ENCODE assay signal across 1 cellular context in the genomic region with DNA sequence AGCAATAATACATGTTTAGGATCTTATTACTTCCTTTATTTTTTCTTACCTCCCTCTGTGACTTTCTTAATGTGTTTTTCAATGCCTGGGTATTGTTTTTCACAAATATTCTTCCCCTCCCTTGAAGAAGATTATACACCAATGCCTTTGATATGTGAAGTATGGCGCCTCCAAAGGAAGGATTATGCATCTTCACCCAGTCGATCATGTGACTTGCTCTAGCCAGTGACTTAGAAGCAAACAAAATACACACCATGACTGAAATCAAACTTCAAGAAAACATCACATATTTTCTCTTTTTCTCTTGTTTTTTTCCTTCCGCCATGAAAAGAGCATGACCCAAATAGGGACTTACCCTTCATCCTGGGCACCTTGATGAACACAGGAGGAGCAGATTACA.
TF ChIP-seq lines count a peak whose summit lies in the region.

No MANE protein-coding gene starts in this region.

TF ChIP-seq in GM23338, 12 proteins besides CTCF, POLR2A, EP300 and RAD21 (continued from another document):
- TF ChIP-seq, protein P1, sequence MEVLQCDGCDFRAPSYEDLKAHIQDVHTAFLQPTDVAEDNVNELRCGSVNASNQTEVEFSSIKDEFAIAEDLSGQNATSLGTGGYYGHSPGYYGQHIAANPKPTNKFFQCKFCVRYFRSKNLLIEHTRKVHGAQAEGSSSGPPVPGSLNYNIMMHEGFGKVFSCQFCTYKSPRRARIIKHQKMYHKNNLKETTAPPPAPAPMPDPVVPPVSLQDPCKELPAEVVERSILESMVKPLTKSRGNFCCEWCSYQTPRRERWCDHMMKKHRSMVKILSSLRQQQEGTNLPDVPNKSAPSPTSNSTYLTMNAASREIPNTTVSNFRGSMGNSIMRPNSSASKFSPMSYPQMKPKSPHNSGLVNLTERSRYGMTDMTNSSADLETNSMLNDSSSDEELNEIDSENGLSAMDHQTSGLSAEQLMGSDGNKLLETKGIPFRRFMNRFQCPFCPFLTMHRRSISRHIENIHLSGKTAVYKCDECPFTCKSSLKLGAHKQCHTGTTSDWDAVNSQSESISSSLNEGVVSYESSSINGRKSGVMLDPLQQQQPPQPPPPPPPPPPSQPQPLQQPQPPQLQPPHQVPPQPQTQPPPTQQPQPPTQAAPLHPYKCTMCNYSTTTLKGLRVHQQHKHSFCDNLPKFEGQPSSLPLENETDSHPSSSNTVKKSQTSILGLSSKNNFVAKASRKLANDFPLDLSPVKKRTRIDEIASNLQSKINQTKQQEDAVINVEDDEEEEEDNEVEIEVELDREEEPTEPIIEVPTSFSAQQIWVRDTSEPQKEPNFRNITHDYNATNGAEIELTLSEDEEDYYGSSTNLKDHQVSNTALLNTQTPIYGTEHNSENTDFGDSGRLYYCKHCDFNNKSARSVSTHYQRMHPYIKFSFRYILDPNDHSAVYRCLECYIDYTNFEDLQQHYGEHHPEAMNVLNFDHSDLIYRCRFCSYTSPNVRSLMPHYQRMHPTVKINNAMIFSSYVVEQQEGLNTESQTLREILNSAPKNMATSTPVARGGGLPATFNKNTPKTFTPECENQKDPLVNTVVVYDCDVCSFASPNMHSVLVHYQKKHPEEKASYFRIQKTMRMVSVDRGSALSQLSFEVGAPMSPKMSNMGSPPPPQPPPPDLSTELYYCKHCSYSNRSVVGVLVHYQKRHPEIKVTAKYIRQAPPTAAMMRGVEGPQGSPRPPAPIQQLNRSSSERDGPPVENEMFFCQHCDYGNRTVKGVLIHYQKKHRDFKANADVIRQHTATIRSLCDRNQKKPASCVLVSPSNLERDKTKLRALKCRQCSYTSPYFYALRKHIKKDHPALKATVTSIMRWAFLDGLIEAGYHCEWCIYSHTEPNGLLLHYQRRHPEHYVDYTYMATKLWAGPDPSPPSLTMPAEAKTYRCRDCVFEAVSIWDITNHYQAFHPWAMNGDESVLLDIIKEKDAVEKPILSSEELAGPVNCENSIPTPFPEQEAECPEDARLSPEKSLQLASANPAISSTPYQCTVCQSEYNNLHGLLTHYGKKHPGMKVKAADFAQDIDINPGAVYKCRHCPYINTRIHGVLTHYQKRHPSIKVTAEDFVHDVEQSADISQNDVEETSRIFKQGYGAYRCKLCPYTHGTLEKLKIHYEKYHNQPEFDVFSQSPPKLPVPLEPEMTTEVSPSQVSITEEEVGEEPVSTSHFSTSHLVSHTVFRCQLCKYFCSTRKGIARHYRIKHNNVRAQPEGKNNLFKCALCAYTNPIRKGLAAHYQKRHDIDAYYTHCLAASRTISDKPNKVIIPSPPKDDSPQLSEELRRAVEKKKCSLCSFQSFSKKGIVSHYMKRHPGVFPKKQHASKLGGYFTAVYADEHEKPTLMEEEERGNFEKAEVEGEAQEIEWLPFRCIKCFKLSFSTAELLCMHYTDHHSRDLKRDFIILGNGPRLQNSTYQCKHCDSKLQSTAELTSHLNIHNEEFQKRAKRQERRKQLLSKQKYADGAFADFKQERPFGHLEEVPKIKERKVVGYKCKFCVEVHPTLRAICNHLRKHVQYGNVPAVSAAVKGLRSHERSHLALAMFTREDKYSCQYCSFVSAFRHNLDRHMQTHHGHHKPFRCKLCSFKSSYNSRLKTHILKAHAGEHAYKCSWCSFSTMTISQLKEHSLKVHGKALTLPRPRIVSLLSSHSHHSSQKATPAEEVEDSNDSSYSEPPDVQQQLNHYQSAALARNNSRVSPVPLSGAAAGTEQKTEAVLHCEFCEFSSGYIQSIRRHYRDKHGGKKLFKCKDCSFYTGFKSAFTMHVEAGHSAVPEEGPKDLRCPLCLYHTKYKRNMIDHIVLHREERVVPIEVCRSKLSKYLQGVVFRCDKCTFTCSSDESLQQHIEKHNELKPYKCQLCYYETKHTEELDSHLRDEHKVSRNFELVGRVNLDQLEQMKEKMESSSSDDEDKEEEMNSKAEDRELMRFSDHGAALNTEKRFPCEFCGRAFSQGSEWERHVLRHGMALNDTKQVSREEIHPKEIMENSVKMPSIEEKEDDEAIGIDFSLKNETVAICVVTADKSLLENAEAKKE (CRISPR knock-in tag; IDR thresholded peaks at IDR 0.05), result no peak
- no peak for TF ChIP-seq JUNB (IDR thresholded peaks at IDR 0.05; ENCODE audit: unreplicated experiment)
- no peak for TF ChIP-seq STAT1 (IDR thresholded peaks at IDR 0.05; ENCODE audit: unreplicated experiment)
- TF ChIP-seq CREB1 (CRISPR knock-in tag; IDR thresholded peaks at IDR 0.05; ENCODE audit: low read depth), result no peak
- TF ChIP-seq NANOG (IDR thresholded peaks at IDR 0.05; ENCODE audit: borderline replicate concordance), result no peak
- no peak for TF ChIP-seq POLR2AphosphoS5 (IDR thresholded peaks at IDR 0.05; ENCODE audit: low read depth)
- no peak for TF ChIP-seq ZNF114 (CRISPR knock-in tag; IDR thresholded peaks at IDR 0.05)
- TF ChIP-seq EZH2 (IDR thresholded peaks at IDR 0.05; ENCODE audit: low read depth, unreplicated experiment), result no peak
- TF ChIP-seq ZNF331 (CRISPR knock-in tag; IDR thresholded peaks at IDR 0.05; ENCODE audit: low read depth), result no peak
